ENCODE assay signal across 19 cellular contexts in genomic region chr20:36455972-36456625, GRCh38.
DNase-seq lines count a peak whose midpoint lies in the region; ATAC-seq, FAIRE-seq and TF ChIP-seq lines count a peak whose summit lies in the region.
"Had no signal": no experiment of that assay in that cellular context is flagged by ENCODE, and none has a peak within 500 bp of the region (broad histone marks: within the 10 kb centered on the region; RNA-seq: fewer than 3 reads in every experiment).

No MANE protein-coding gene starts in this region.

- peak; percentile 9 for ATAC-seq in HepG2
- no peak for ATAC-seq in right lobe of liver
- no peak for ATAC-seq in GM21423 (IDR thresholded peaks at IDR 0.05; ENCODE audit: unreplicated experiment)
- no peak for ATAC-seq in HG03521 (IDR thresholded peaks at IDR 0.05; ENCODE audit: unreplicated experiment)

- CTCF ChIA-PET in HepG2 (lab: Yijun Ruan, JAX; ENCODE audit: low intra/inter-chr PET ratio, low total read pairs): no interaction called here

- H2AFZ ChIP-seq in HepG2 (ENCODE audit: low read length) (no peak overlapping the region), parathyroid adenoma (no peak overlapping the region)

- POLR2A ChIA-PET in HepG2 (lab: Yijun Ruan, JAX): interaction anchor here (1.8 kb wide), 1 partner anchor 13 kb away, joined by 4 read pairs; no protein-coding TSS in a partner anchor

- H3K4me3 ChIP-seq in HepG2 (replicated peaks in 1 of 3; ENCODE audit: insufficient read depth in 1 of 3, low read depth in 2 of 3, low read length in 3 of 3) (no peak overlapping the region), right lobe of liver (no peak overlapping the region), parathyroid adenoma (ENCODE audit: low read depth, low read length) (no peak overlapping the region)
- H3K4me3 ChIP-seq: A549, SJCRH30 had no signal

- TF ChIP-seq RAD21 in HepG2 (CRISPR knock-in tag; IDR thresholded peaks at IDR 0.05): no peak

- BruUV-seq in HepG2 (replicated peaks; lab: Mats Ljungman, UMichigan): no TSS peak

- no peak for TF ChIP-seq CTCF in HepG2 (CRISPR knock-in tag; IDR thresholded peaks at IDR 0.05)
- TF ChIP-seq CTCF in right lobe of liver (IDR thresholded peaks at IDR 0.05): no peak
- no peak for TF ChIP-seq CTCF in parathyroid adenoma (IDR thresholded peaks at IDR 0.05)

- no peak for TF ChIP-seq EP300 in HepG2 (IDR thresholded peaks at IDR 0.05; ENCODE audit: low read depth in 2 of 2, low read length in 2 of 2)
- TF ChIP-seq EP300 in HepG2 (CRISPR knock-in tag; IDR thresholded peaks at IDR 0.05; ENCODE audit: borderline replicate concordance): no peak

- H3K36me3 ChIP-seq in HepG2 (replicated peaks in 1 of 2; ENCODE audit: control insufficient read depth in 1 of 2, insufficient read depth in 2 of 2, low read length in 2 of 2): no peaks in the 10 kb centered on the region
- H3K36me3 ChIP-seq in right lobe of liver: no peaks in the 10 kb centered on the region
- no peaks in the 10 kb centered on the region for H3K36me3 ChIP-seq in parathyroid adenoma (ENCODE audit: control insufficient read depth, insufficient read depth, low read length)
- H3K36me3 ChIP-seq: SJCRH30 had no signal

- H3K27me3 ChIP-seq in HepG2 (ENCODE audit: control insufficient read depth in 1 of 2, insufficient read depth in 2 of 2, low read length in 2 of 2) (0 out of 5 replicates have a peak, but pooled peaks cover 0 to 3% of the 10 kb centered on the region in 2 experiments), right lobe of liver (no peaks in the 10 kb centered on the region), parathyroid adenoma (ENCODE audit: control insufficient read depth, insufficient read depth, low read length) (no peaks in the 10 kb centered on the region)
- H3K27me3 ChIP-seq: SJCRH30 had no signal

- no peaks in the 10 kb centered on the region for H4K20me1 ChIP-seq in HepG2 (ENCODE audit: insufficient read depth, low read length)

- in situ Hi-C loops in HepG2 (cut with HindIII; ENCODE audit: extremely low pct_ligation_motif_present, low pct_unique_long_range_greater_than_20kb): no loop called here

- no peak overlapping the region for H3K27ac ChIP-seq in HepG2 (ENCODE audit: extremely low read length, insufficient read depth, low read length)
- no peak overlapping the region for H3K27ac ChIP-seq in right lobe of liver
- H3K27ac ChIP-seq in cingulate gyrus (ENCODE audit: low read depth, low read length): peak overlapping the region; percentile 86
- H3K27ac ChIP-seq in parathyroid adenoma: no peak overlapping the region
- H3K27ac ChIP-seq: KMS-11, SJCRH30 had no signal

- TF ChIP-seq POLR2A in HepG2 (IDR thresholded peaks at IDR 0.05; ENCODE audit: insufficient read depth in 1 of 2, low read depth in 2 of 2, low read length in 2 of 2): no peak
- no peak for TF ChIP-seq POLR2A in right lobe of liver (IDR thresholded peaks at IDR 0.05)

- H3K4me2 ChIP-seq in HepG2 (ENCODE audit: low read depth, low read length) (peak overlapping the region; percentile 18; the same call in 1 of the 2 replicates), parathyroid adenoma (ENCODE audit: low read length) (peak overlapping the region; percentile 23)
- H3K4me2 ChIP-seq: A549, KMS-11 had no signal

- intact Hi-C loops in HepG2 (cut with micrococcal nuclease; ENCODE audit: unreplicated experiment) (no loop called here), right lobe of liver (cut with DNase I) (no loop called here)

- H3K9ac ChIP-seq in HepG2 (ENCODE audit: insufficient read depth, low read depth, low read length) (no peak overlapping the region), parathyroid adenoma (no peak overlapping the region)
- H3K9ac ChIP-seq: KMS-11 had no signal

- peak; percentile 80 for FAIRE-seq in HepG2 (lab: Jason Lieb, UNC)
- FAIRE-seq: A549 had no signal

- H3K79me2 ChIP-seq in HepG2 (ENCODE audit: insufficient read depth, low read length) (no peaks in the 10 kb centered on the region), parathyroid adenoma (no peaks in the 10 kb centered on the region)

- H3K9me3 ChIP-seq in HepG2 (ENCODE audit: low read length) (no peaks in the 10 kb centered on the region), right lobe of liver (no peaks in the 10 kb centered on the region), parathyroid adenoma (ENCODE audit: control insufficient read depth, low read length) (no peaks in the 10 kb centered on the region)
- H3K9me3 ChIP-seq: A549, SJCRH30 had no signal

- DNase-seq in HepG2 (ENCODE audit: low spot score): no peak
- DNase-seq in right lobe of liver: no peak
- DNase-seq in putamen (ENCODE audit: low spot score): no peak
- DNase-seq: CD4-positive, alpha-beta T cell; DMS153; GDM1; GOT3; NCI-H1048; NCI-H146; NCI-H2029 treated with DMSO at 0.1 percent for 48 hours; NCI-H2171; NCI-H446; SJCRH30 had no signal

- H3K4me1 ChIP-seq in HepG2 (ENCODE audit: insufficient read depth, low read length): peaks cover 35% of the 10 kb centered on the region
- peaks cover 0 to 5% (median 2%) of the 10 kb centered on the region in 4 donors for H3K4me1 ChIP-seq in right lobe of liver
- H3K4me1 ChIP-seq in parathyroid adenoma: peaks cover 13% of the 10 kb centered on the region

- 25% methylated on average over 9 of the region's 9 CpGs for WGBS in HepG2 (ENCODE audit: low lambda C conversion rate)
- 73% methylated on average over 9 of the region's 9 CpGs for WGBS in right lobe of liver (ENCODE audit: insufficient coverage, low coverage, low lambda C conversion rate, missing lambda C conversion rate)

TF ChIP-seq in HepG2, 621 proteins besides CTCF, POLR2A, EP300 and RAD21 (continues in another document):
- 0 out of 2 replicates have a peak, but pooled peaks have one; percentile 33 for TF ChIP-seq PPARG (CRISPR knock-in tag; conservative IDR thresholded peaks at IDR 0.05)
- TF ChIP-seq MED1 (CRISPR knock-in tag; IDR thresholded peaks at IDR 0.05): 0 out of 2 replicates have a peak, but pooled peaks have one; percentile 33
- TF ChIP-seq ZNF232 (CRISPR knock-in tag; IDR thresholded peaks at IDR 0.05; ENCODE audit: borderline replicate concordance): 0 out of 2 replicates have a peak, but pooled peaks have one; percentile 12
- TF ChIP-seq PRMT3 (CRISPR knock-in tag; IDR thresholded peaks at IDR 0.05; ENCODE audit: borderline replicate concordance, low read depth): 0 out of 2 replicates have a peak, but pooled peaks have one; percentile 31
- peak; percentile 25; the same call in 1 of the 2 replicates for TF ChIP-seq RXRB (CRISPR knock-in tag; IDR thresholded peaks at IDR 0.05; ENCODE audit: borderline replicate concordance)
- TF ChIP-seq, protein P1, sequence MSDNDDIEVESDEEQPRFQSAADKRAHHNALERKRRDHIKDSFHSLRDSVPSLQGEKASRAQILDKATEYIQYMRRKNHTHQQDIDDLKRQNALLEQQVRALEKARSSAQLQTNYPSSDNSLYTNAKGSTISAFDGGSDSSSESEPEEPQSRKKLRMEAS (IDR thresholded peaks at IDR 0.05): peak; percentile 29; the same call in 1 of the 2 replicates
- no peak for TF ChIP-seq CBX1 (IDR thresholded peaks at IDR 0.05; ENCODE audit: low read depth)
- TF ChIP-seq ARNTL (CRISPR knock-in tag; IDR thresholded peaks at IDR 0.05): 0 out of 2 replicates have a peak, but pooled peaks have one; percentile 24
- peak; percentile 24; the same call in 1 of the 2 replicates for TF ChIP-seq RARA (CRISPR knock-in tag; IDR thresholded peaks at IDR 0.05)
- no peak for TF ChIP-seq LCORL (IDR thresholded peaks at IDR 0.05)
- 0 out of 2 replicates have a peak, but pooled peaks have one; percentile 34 for TF ChIP-seq LCORL (CRISPR knock-in tag; IDR thresholded peaks at IDR 0.05)
- TF ChIP-seq ZFX (CRISPR knock-in tag; IDR thresholded peaks at IDR 0.05; ENCODE audit: low read depth): peak; percentile 24; the same call in 1 of the 2 replicates
- TF ChIP-seq ZNF224 (CRISPR knock-in tag; IDR thresholded peaks at IDR 0.05): peak; percentile 15; the same call in 1 of the 2 replicates
- TF ChIP-seq MIXL1 (CRISPR knock-in tag; IDR thresholded peaks at IDR 0.05): 0 out of 2 replicates have a peak, but pooled peaks have one; percentile 35
- TF ChIP-seq GTF3A (CRISPR knock-in tag; conservative IDR thresholded peaks at IDR 0.05): 0 out of 2 replicates have a peak, but pooled peaks have one; percentile 60
- TF ChIP-seq GLI4 (CRISPR knock-in tag; IDR thresholded peaks at IDR 0.05; ENCODE audit: borderline replicate concordance): peak; percentile 59; the same call in 1 of the 2 replicates
- TF ChIP-seq HHEX (CRISPR knock-in tag; IDR thresholded peaks at IDR 0.05): 0 out of 2 replicates have a peak, but pooled peaks have one; percentile 22
- no peak for TF ChIP-seq CENPX (CRISPR knock-in tag; IDR thresholded peaks at IDR 0.05)
- no peak for TF ChIP-seq SOX5 (CRISPR knock-in tag; IDR thresholded peaks at IDR 0.05; ENCODE audit: borderline replicate concordance)
- no peak for TF ChIP-seq FOXM1 (CRISPR knock-in tag; IDR thresholded peaks at IDR 0.05)
- peak; percentile 46; the same call in 1 of the 2 replicates for TF ChIP-seq HDAC1 (CRISPR knock-in tag; IDR thresholded peaks at IDR 0.05)
- TF ChIP-seq MXI1 (IDR thresholded peaks at IDR 0.05; ENCODE audit: borderline replicate concordance, low read depth, low read length): peak; percentile 31; the same call in 1 of the 3 replicates
- TF ChIP-seq ZNF567 (CRISPR knock-in tag; IDR thresholded peaks at IDR 0.05; ENCODE audit: borderline replicate concordance): no peak
- no peak for TF ChIP-seq ZNF672 (CRISPR knock-in tag; IDR thresholded peaks at IDR 0.05)
- peak; percentile 50; the same call in 1 of the 2 replicates for TF ChIP-seq ZNF670 (CRISPR knock-in tag; IDR thresholded peaks at IDR 0.05; ENCODE audit: borderline replicate concordance)
- peak; percentile 74; the same call in 1 of the 2 replicates for TF ChIP-seq GFI1 (CRISPR knock-in tag; IDR thresholded peaks at IDR 0.05; ENCODE audit: borderline replicate concordance)
- 0 out of 2 replicates have a peak, but pooled peaks have one; percentile 31 for TF ChIP-seq ZNF782 (CRISPR knock-in tag; IDR thresholded peaks at IDR 0.05; ENCODE audit: borderline replicate concordance)
- no peak for TF ChIP-seq ZNF446 (CRISPR knock-in tag; IDR thresholded peaks at IDR 0.05)
- TF ChIP-seq NR2C2 (CRISPR knock-in tag; IDR thresholded peaks at IDR 0.05; ENCODE audit: borderline replicate concordance): peak; percentile 46; the same call in 1 of the 2 replicates
- TF ChIP-seq SRSF9 (IDR thresholded peaks at IDR 0.05; ENCODE audit: borderline replicate concordance, insufficient read depth, low read depth, low read length, poor library complexity, severe bottlenecking): no peak
